In genomic region chr3:53773586-53774368, GRCh38 we compare ENCODE assay signal across 9 cellular contexts.
DNase-seq lines count a peak whose midpoint lies in the region; ATAC-seq, FAIRE-seq and TF ChIP-seq lines count a peak whose summit lies in the region.
"Had no signal": no experiment of that assay in that cellular context is flagged by ENCODE, and none has a peak within 500 bp of the region (broad histone marks: within the 10 kb centered on the region; RNA-seq: fewer than 3 reads in every experiment).

No MANE protein-coding gene starts in this region.

- no peaks in the 10 kb centered on the region for H3K36me3 ChIP-seq in vagina
- H3K36me3 ChIP-seq: BLaER1 had no signal

- no peaks in the 10 kb centered on the region for H3K27me3 ChIP-seq in vagina
- H3K27me3 ChIP-seq: BLaER1 had no signal

- H3K9me3 ChIP-seq in vagina: no peaks in the 10 kb centered on the region
- H3K9me3 ChIP-seq: BLaER1 had no signal

- peak; percentile 48 for ATAC-seq in left ventricle myocardium superior
- ATAC-seq in Right ventricle myocardium superior (ENCODE audit: poor library complexity): no peak
- peak; percentile 81 for ATAC-seq in HG03159 (IDR thresholded peaks at IDR 0.05; ENCODE audit: unreplicated experiment)

- peaks cover 25% of the 10 kb centered on the region for H3K4me1 ChIP-seq in vagina

- peak; percentile 31 for FAIRE-seq in endometrium (lab: Jason Lieb, UNC)

- DNase-seq in left ventricle myocardium superior: no peak
- no peak for DNase-seq in Right ventricle myocardium superior
- no peak for DNase-seq in vagina (ENCODE audit: extremely low spot score in 2 of 2)
- DNase-seq in coronary artery (ENCODE audit: low spot score): no peak
- DNase-seq in NK-92 (lab: John Stamatoyannopoulos, UW; ENCODE audit: unreplicated experiment): no peak
- DNase-seq in KBM-7: no peak

- peak overlapping the region; percentile 76 for H3K27ac ChIP-seq in vagina
- H3K27ac ChIP-seq in coronary artery: no peak overlapping the region
- H3K27ac ChIP-seq: BLaER1 had no signal

- in situ Hi-C loops in KBM-7 (cut with MboI; ENCODE audit: low pct_unique_long_range_greater_than_20kb, low sequenced_read_pairs): no loop called here

- intact Hi-C loops in left ventricle myocardium superior (cut with micrococcal nuclease): no loop called here
- intact Hi-C loops in Right ventricle myocardium superior (cut with DNase I): no loop called here
- intact Hi-C loops in vagina (cut with DNase I): no loop called here

- no peak for TF ChIP-seq CTCF in vagina (IDR thresholded peaks at IDR 0.05)
- TF ChIP-seq CTCF in coronary artery (IDR thresholded peaks at IDR 0.05): no peak

- no peak overlapping the region for H3K4me3 ChIP-seq in vagina
- no peak overlapping the region for H3K4me3 ChIP-seq in coronary artery
- H3K4me3 ChIP-seq: BLaER1 had no signal

- TF ChIP-seq POLR2A in vagina (IDR thresholded peaks at IDR 0.05): no peak
